In the genomic region with DNA sequence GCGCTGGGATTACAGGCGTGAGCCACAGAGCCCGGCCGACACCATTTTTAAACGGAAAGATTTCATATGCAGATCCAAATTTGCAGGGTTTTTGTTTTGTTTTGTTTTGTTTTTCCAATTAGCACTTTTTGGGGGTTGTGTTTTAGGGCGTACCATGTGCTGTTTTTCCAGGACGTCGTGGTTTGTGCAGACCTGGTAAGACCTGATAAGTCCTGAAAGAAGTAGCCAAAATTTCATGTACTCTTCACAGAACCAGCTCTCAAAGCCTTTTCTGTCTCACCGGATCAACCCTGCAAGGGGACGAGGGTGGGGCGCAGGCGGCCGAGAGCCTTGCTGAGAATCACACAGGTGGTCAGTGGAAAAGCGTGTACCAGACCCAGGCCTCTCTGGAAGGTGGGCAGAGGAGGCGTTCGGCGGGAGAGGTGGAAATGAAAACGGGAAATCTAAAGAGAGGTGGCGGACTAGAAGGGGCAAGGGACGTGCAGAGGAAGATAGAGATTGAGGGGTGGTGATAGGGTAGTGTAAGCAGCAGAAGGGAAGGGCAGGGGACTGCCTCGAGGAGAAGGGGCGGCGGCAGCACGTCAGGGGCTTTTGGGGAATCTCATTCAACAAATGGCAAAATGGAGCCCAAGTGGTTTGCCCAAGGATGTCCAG, we compare ENCODE assay signal across 8 cellular contexts. TPM values are rescaled to one million over a fixed set of nuclear protein-coding genes. Genes with fewer than 3 reads are reported as not detected.
DNase-seq lines count a peak whose midpoint lies in the region; ATAC-seq and TF ChIP-seq lines count a peak whose summit lies in the region.

No MANE protein-coding gene starts in this region.

- no peak for ATAC-seq in HG03097 (IDR thresholded peaks at IDR 0.05; ENCODE audit: low FRiP score, unreplicated experiment)

- CTCF ChIA-PET in Calu3 (lab: Charles Lee), result interaction anchor here (0.6 to 3.1 kb wide), 5 partner anchors 30 to 102 kb away, joined by 3 to 31 read pairs (median 12); a partner anchor contains a TSS

- no peaks in the 10 kb centered on the region for H3K9me3 Mint-ChIP-seq in Calu3 (ENCODE audit: low read depth, unreplicated experiment)

- peaks cover 45% of the 10 kb centered on the region for H3K36me3 Mint-ChIP-seq in Calu3 (ENCODE audit: insufficient read depth, unreplicated experiment)

- no peaks in the 10 kb centered on the region for H3K9me2 ChIP-seq in Karpas-422 (replicated peaks; ENCODE audit: insufficient read depth, low read length)

- H3K4me1 ChIP-seq in Karpas-422 (ENCODE audit: low read length) (peaks cover 20% of the 10 kb centered on the region), adipocyte (ENCODE audit: control insufficient read depth, insufficient read depth, low read length) (peaks cover 24% of the 10 kb centered on the region)

- no peaks in the 10 kb centered on the region for H3K36me3 ChIP-seq in Karpas-422 (ENCODE audit: insufficient read depth, low read length)
- H3K36me3 ChIP-seq in adipocyte (ENCODE audit: control insufficient read depth, insufficient read depth, low read length, severe bottlenecking), result no peaks in the 10 kb centered on the region

- H3K79me2 ChIP-seq in Karpas-422 (ENCODE audit: low read length), result peaks cover 35% of the 10 kb centered on the region

- DNase-seq in Calu3, result peak; percentile 31
- DNase-seq in Karpas-422, result no peak
- no peak for DNase-seq in adipocyte (ENCODE audit: low read depth)
- DNase-seq in stimulated activated CD8-positive, alpha-beta memory T cell treated with anti-CD3 and anti-CD28 coated beads, Interleukin-15, amount 100 ng/mL, for 24 hours (ENCODE audit: low read depth), result peak; percentile 5
- DNase-seq in NCI-H1694 treated with DMSO at 0.1 percent for 48 hours (lab: John Stamatoyannopoulos, UW), result no peak
- no peak for DNase-seq in GM13976 (ENCODE audit: low spot score)

- H3K4me3 Mint-ChIP-seq in Calu3 (ENCODE audit: low read depth, unreplicated experiment), result peak overlapping the region; percentile 83

- H3K27me3 ChIP-seq in Karpas-422 (ENCODE audit: low read length) (no peaks in the 10 kb centered on the region), adipocyte (replicated peaks; ENCODE audit: control insufficient read depth, insufficient read depth, low read length) (no peaks in the 10 kb centered on the region)

- peak overlapping the region; percentile 89 for H3K27ac Mint-ChIP-seq in Calu3 (ENCODE audit: unreplicated experiment)

- H3K9ac ChIP-seq in Karpas-422 (ENCODE audit: low read length) (peak overlapping the region; percentile 91), adipocyte (ENCODE audit: low read length) (peak overlapping the region; percentile 99)

- peaks cover 18% of the 10 kb centered on the region for H3K4me1 Mint-ChIP-seq in Calu3 (ENCODE audit: low read depth, unreplicated experiment)

- intact Hi-C loops in Calu3 (cut with micrococcal nuclease; ENCODE audit: unreplicated experiment), result no loop called here

- H3K9me3 ChIP-seq in Karpas-422 (ENCODE audit: low read length) (no peaks in the 10 kb centered on the region), adipocyte (ENCODE audit: control insufficient read depth, low read length) (no peaks in the 10 kb centered on the region)

- in situ Hi-C loops in GM13976 (cut with MboI; ENCODE audit: low sequenced_read_pairs, unreplicated experiment), result no loop called here

- no peaks in the 10 kb centered on the region for H4K20me1 ChIP-seq in Karpas-422 (ENCODE audit: insufficient read depth, low read depth, low read length)

- H3K4me3 ChIP-seq in Karpas-422 (ENCODE audit: low read length) (peak overlapping the region; percentile 92), adipocyte (ENCODE audit: low read length) (peak overlapping the region; percentile 100), iPS-11a (ENCODE audit: low read depth, low read length) (peak overlapping the region; percentile 83)

- H2AFZ ChIP-seq in Karpas-422 (ENCODE audit: low read length), result peak overlapping the region; percentile 92

- no TSS peak for BruUV-seq in Calu3 (replicated peaks; lab: Mats Ljungman, UMichigan)

- no peak overlapping the region for H3K27ac ChIP-seq in Karpas-422 (ENCODE audit: low read length)

- TF ChIP-seq CTCF in Calu3 (IDR thresholded peaks at IDR 0.05; ENCODE audit: unreplicated experiment) (no peak), GM13976 (IDR thresholded peaks at IDR 0.05; ENCODE audit: borderline replicate concordance, control extremely low read depth, extremely low read depth, insufficient read depth, missing control alignments) (no peak)

- H3K4me2 ChIP-seq in Karpas-422 (ENCODE audit: low read depth, low read length, poor library complexity, severe bottlenecking), result peak overlapping the region; percentile 79

- H3K27me3 Mint-ChIP-seq in Calu3 (ENCODE audit: unreplicated experiment), result no peaks in the 10 kb centered on the region

RNA-seq across cellular contexts. Expression of a gene that starts 1.2 kb away (rescaled TPM):
- 68.9 and 73.6 TPM in 2 replicates for total RNA-seq in Calu3 (2022)
- 22.9 and 37.5 TPM in 2 replicates for total RNA-seq in Karpas-422 (2014; rRNA removed; shearing (Covaris generic); ENCODE audit: low replicate concordance)

RNA-seq across cellular contexts. Expression of a gene that starts 30.7 kb away (rescaled TPM):
- 104 and 116 TPM in 2 replicates for total RNA-seq in Calu3 (2022)
- 31.7 and 78.9 TPM in 2 replicates for total RNA-seq in Karpas-422 (2014; rRNA removed; shearing (Covaris generic); ENCODE audit: low replicate concordance)

RNA-seq across cellular contexts. Expression of a gene that starts 58.5 kb away (rescaled TPM):
- 72.5 and 72.6 TPM in 2 replicates for total RNA-seq in Calu3 (2022)
- total RNA-seq in Karpas-422 (2014; rRNA removed; shearing (Covaris generic); ENCODE audit: low replicate concordance), result 146 and 207 TPM in 2 replicates

RNA-seq across cellular contexts. Expression of a gene that starts 58.6 kb away (rescaled TPM):
- 84.5 and 88.5 TPM in 2 replicates for total RNA-seq in Calu3 (2022)
- total RNA-seq in Karpas-422 (2014; rRNA removed; shearing (Covaris generic); ENCODE audit: low replicate concordance), result 19.8 and 57.5 TPM in 2 replicates

Comparison
In these comparisons a context has a peak if more than half of its experiments do, and no peak if none do; other contexts are left out.
1. DNase-seq: peak in Calu3 (single experiment) and stimulated activated CD8-positive, alpha-beta memory T cell treated with anti-CD3 and anti-CD28 coated beads, Interleukin-15, amount 100 ng/mL, for 24 hours (single experiment); none in Karpas-422 (single experiment), adipocyte (single experiment), NCI-H1694 treated with DMSO at 0.1 percent for 48 hours (single experiment) and GM13976 (single experiment).
2. Peak in every context shown above with its lines, with median percentiles within 50 percentile points of each other: H3K4me3 ChIP-seq.